In the genomic region with DNA sequence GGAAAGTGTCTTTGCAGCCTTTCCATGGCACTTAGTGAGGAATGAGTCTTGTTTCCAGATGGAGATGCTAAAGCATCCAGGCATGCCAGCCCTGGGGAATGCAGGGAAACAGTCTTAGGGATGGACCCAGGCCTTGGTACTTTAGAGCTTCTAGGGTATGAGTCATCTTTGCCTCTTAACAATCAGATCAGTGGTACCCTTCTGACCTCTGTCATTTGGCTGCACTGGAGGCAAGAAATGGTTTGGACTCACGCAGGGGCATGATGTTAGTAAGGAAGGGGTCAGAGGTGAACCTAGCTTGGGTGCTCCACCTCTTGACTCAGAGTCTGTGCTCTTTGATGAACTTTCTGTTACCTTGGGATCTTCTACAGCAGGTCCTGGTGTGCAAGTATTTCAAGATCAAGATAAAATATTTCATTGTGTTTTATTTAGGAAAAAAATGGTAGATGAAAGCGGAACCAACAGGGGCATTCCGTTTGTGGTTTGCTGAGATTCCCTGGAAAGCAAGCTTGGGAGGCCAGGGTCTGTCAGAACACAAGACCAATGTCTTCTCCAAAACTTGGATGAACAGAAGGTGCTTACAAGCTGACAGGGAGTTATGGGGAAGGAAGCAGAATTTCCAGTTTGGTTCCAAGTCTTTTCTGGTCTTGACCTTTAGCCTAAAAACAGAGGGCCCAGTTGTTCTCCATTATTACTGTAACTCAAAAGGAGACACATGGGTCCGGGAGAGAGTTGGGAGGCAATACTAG, we compare ENCODE assay signal across 12 cellular contexts.
DNase-seq lines count a peak whose midpoint lies in the region; ATAC-seq and TF ChIP-seq lines count a peak whose summit lies in the region.
"Had no signal": no experiment of that assay in that cellular context is flagged by ENCODE, and none has a peak within 500 bp of the region (broad histone marks: within the 10 kb centered on the region; RNA-seq: fewer than 3 reads in every experiment).

No MANE protein-coding gene starts in this region.

- H3K4me1 ChIP-seq in breast epithelium (peaks cover 0 to 12% of the 10 kb centered on the region in 2 donors), mesenchymal stem cell (ENCODE audit: control insufficient read depth, insufficient read depth, low read depth, low read length) (peaks cover 22% of the 10 kb centered on the region)

- peak overlapping the region; percentile 88 for H2AK5ac ChIP-seq in mesenchymal stem cell (ENCODE audit: low read length, severe bottlenecking)

- peak overlapping the region; percentile 94 for H4K91ac ChIP-seq in mesenchymal stem cell (ENCODE audit: low read length)

- peak; percentile 43 for DNase-seq in AG09319 (ENCODE audit: extremely low read depth, low read depth)
- peak; percentile 58 for DNase-seq in HS-5 (ENCODE audit: low read depth)
- DNase-seq in breast epithelium (ENCODE audit: low spot score in 2 of 2): no peak
- DNase-seq in mesenchymal stem cell: peak; percentile 83
- DNase-seq in occipital lobe (lab: John Stamatoyannopoulos, UW): no peak
- no peak for DNase-seq in activated CD4-positive, alpha-beta memory T cell treated with anti-CD3 and anti-CD28 coated beads, Interleukin-2, amount 10 ng/mL, durations not matched to agents 7 days and 5 days
- DNase-seq: NCI-H1105 had no signal

- H3K4me3 ChIP-seq in breast epithelium (no peak overlapping the region), mesenchymal stem cell (ENCODE audit: insufficient read depth in 1 of 2, low read depth in 1 of 2, low read length in 2 of 2) (peak overlapping the region in 1 of 2 experiments; percentile 2)
- H3K4me3 ChIP-seq: thoracic aorta had no signal

- H3K27me3 ChIP-seq in breast epithelium (no peaks in the 10 kb centered on the region), mesenchymal stem cell (ENCODE audit: control insufficient read depth in 1 of 2, insufficient read depth in 1 of 2, low read length in 2 of 2) (no peaks in the 10 kb centered on the region)

- H4K8ac ChIP-seq in mesenchymal stem cell (ENCODE audit: low read length): no peak overlapping the region

- ATAC-seq in HG03354 (IDR thresholded peaks at IDR 0.05; ENCODE audit: poor library complexity, severe bottlenecking, unreplicated experiment): no peak
- ATAC-seq in HG03442 (IDR thresholded peaks at IDR 0.05; ENCODE audit: unreplicated experiment): no peak

- no peaks in the 10 kb centered on the region for H3K9me3 Mint-ChIP-seq in activated CD4-positive, alpha-beta memory T cell treated with anti-CD3 and anti-CD28 coated beads, Interleukin-2, amount 10 ng/mL, durations not matched to agents 7 days and 5 days
- H3K9me3 Mint-ChIP-seq: memory B cell had no signal

- H2BK15ac ChIP-seq in mesenchymal stem cell (ENCODE audit: low read depth, poor library complexity, severe bottlenecking): no peak overlapping the region

- H3K27ac ChIP-seq in breast epithelium: peak overlapping the region; percentile 85 to 87
- peak overlapping the region; percentile 93 for H3K27ac ChIP-seq in mesenchymal stem cell (ENCODE audit: low read length, poor library complexity, severe bottlenecking)
- H3K27ac ChIP-seq: thoracic aorta had no signal

- H2BK5ac ChIP-seq in mesenchymal stem cell (ENCODE audit: low read depth, low read length, poor library complexity, severe bottlenecking): no peak overlapping the region

- no peaks in the 10 kb centered on the region for H3K36me3 Mint-ChIP-seq in activated CD4-positive, alpha-beta memory T cell treated with anti-CD3 and anti-CD28 coated beads, Interleukin-2, amount 10 ng/mL, durations not matched to agents 7 days and 5 days (ENCODE audit: low read depth)
- H3K36me3 Mint-ChIP-seq: activated naive CD8-positive, alpha-beta T cell; memory B cell had no signal

- H3K4ac ChIP-seq in mesenchymal stem cell (ENCODE audit: low read depth in 1 of 2, low read length in 2 of 2): peak overlapping the region; percentile 54 to 94

- CTCF ChIA-PET in activated CD4-positive, alpha-beta memory T cell treated with anti-CD3 and anti-CD28 coated beads, Interleukin-2, amount 10 ng/mL, durations not matched to agents 7 days and 5 days (lab: Charles Lee): no interaction called here

- 45% methylated on average over 4 of the region's 4 CpGs for WGBS in mesenchymal stem cell

- no peak for TF ChIP-seq POLR2A in breast epithelium (IDR thresholded peaks at IDR 0.05)

- intact Hi-C loops in breast epithelium (cut with DNase I; ENCODE audit: low total_unique reads): no loop called here

- H3K4me3 Mint-ChIP-seq in activated CD4-positive, alpha-beta memory T cell treated with anti-CD3 and anti-CD28 coated beads, Interleukin-2, amount 10 ng/mL, durations not matched to agents 7 days and 5 days: no peak overlapping the region
- H3K4me3 Mint-ChIP-seq: activated naive CD8-positive, alpha-beta T cell; memory B cell had no signal

- H2AFZ ChIP-seq in mesenchymal stem cell (ENCODE audit: low read depth, low read length): no peak overlapping the region

- POLR2A ChIA-PET in activated CD4-positive, alpha-beta memory T cell treated with anti-CD3 and anti-CD28 coated beads, Interleukin-2, amount 10 ng/mL, durations not matched to agents 7 days and 5 days (lab: Charles Lee): no interaction called here

- peak overlapping the region; percentile 38 for H3K9ac ChIP-seq in mesenchymal stem cell (ENCODE audit: low read length)

- H3K36me3 ChIP-seq in breast epithelium (no peaks in the 10 kb centered on the region), mesenchymal stem cell (ENCODE audit: control insufficient read depth in 1 of 2, insufficient read depth in 2 of 2, low read depth in 1 of 2, low read length in 2 of 2) (no peaks in the 10 kb centered on the region)
- H3K36me3 ChIP-seq: thoracic aorta had no signal

- H3K14ac ChIP-seq in mesenchymal stem cell (ENCODE audit: low read length in 2 of 2): no peak overlapping the region

- no peak overlapping the region for H3K4me2 ChIP-seq in mesenchymal stem cell (ENCODE audit: low read length, poor library complexity, severe bottlenecking)

- H3K23ac ChIP-seq in mesenchymal stem cell (ENCODE audit: low read length in 2 of 2): no peak overlapping the region

- peak overlapping the region; percentile 98 to 99 for H3K18ac ChIP-seq in mesenchymal stem cell (ENCODE audit: low read depth in 1 of 2, low read length in 2 of 2)

- no peak overlapping the region for H3K27ac Mint-ChIP-seq in activated CD4-positive, alpha-beta memory T cell treated with anti-CD3 and anti-CD28 coated beads, Interleukin-2, amount 10 ng/mL, durations not matched to agents 7 days and 5 days
- H3K27ac Mint-ChIP-seq: activated naive CD8-positive, alpha-beta T cell; memory B cell had no signal

- no peaks in the 10 kb centered on the region for H3K79me1 ChIP-seq in mesenchymal stem cell (replicated peaks; ENCODE audit: low read length, poor library complexity, severe bottlenecking)

- H2BK12ac ChIP-seq in mesenchymal stem cell (ENCODE audit: low read length in 2 of 2): peak overlapping the region; percentile 88 to 100

- TF ChIP-seq CTCF in AG09319 (IDR thresholded peaks at IDR 0.05; ENCODE audit: low read depth, low read length) (no peak), breast epithelium (IDR thresholded peaks at IDR 0.05) (no peak)

- H3K9me3 ChIP-seq in breast epithelium: no peaks in the 10 kb centered on the region
- no peaks in the 10 kb centered on the region for H3K9me3 ChIP-seq in mesenchymal stem cell (ENCODE audit: control insufficient read depth, low read length)
- H3K9me3 ChIP-seq: thoracic aorta had no signal

- H3K4me1 Mint-ChIP-seq in activated CD4-positive, alpha-beta memory T cell treated with anti-CD3 and anti-CD28 coated beads, Interleukin-2, amount 10 ng/mL, durations not matched to agents 7 days and 5 days: no peaks in the 10 kb centered on the region

- H2BK120ac ChIP-seq in mesenchymal stem cell (ENCODE audit: low read depth, low read length): peak overlapping the region; percentile 65

- H3K27me3 Mint-ChIP-seq in activated CD4-positive, alpha-beta memory T cell treated with anti-CD3 and anti-CD28 coated beads, Interleukin-2, amount 10 ng/mL, durations not matched to agents 7 days and 5 days: no peaks in the 10 kb centered on the region
- H3K27me3 Mint-ChIP-seq: activated naive CD8-positive, alpha-beta T cell; memory B cell had no signal

Comparison
In these comparisons a context has a peak if more than half of its experiments do, and no peak if none do; other contexts are left out.
1. DNase-seq: peak in AG09319 (single experiment), HS-5 (single experiment) and mesenchymal stem cell (single experiment); none in breast epithelium (0 of 2), occipital lobe (single experiment) and activated CD4-positive, alpha-beta memory T cell treated with anti-CD3 and anti-CD28 coated beads, Interleukin-2, amount 10 ng/mL, durations not matched to agents 7 days and 5 days (single experiment).